1 cellular context compared by ENCODE assay signal in the genomic region with DNA sequence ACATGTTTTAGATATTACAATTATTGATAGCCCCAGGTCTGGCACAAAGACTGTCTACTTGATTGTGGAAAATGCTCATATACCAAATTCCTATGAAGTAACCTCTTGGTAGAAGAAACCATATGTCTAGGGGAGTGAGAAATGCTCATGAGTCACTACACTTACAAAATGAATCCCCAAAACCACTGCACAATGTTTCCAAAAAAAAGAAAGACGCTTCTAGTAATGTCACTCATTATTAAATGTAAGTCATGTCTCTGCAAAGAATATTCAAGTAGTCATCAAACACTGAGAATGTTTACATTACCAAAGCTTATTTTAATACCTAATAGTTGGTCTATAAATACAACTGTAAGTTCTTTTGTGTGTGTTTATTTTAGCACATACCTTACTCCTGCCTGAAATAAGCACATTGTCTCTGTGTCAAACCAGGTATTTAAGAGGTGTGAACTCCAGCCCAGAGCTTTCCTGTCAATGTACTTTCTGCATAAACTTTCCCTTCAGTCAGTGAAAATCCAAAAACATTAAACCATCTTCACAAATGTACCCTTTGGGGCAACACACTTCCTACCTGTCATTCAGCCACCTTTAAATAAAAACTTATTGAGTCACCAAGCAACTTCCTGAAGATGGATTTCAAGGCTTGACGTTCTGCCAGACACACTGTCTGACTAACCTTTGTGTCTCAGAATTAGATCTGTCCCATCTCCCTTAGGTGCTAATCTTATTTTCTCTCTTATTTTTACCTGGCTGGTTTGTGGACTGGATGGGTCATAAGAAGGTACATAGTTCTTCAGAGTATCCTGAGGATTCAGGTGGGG.
TF ChIP-seq lines count a peak whose summit lies in the region.

No MANE protein-coding gene starts in this region.

TF ChIP-seq in SK-N-SH, 30 proteins besides CTCF, POLR2A, EP300 and RAD21 (continued from another document):
- TF ChIP-seq, protein P1, sequence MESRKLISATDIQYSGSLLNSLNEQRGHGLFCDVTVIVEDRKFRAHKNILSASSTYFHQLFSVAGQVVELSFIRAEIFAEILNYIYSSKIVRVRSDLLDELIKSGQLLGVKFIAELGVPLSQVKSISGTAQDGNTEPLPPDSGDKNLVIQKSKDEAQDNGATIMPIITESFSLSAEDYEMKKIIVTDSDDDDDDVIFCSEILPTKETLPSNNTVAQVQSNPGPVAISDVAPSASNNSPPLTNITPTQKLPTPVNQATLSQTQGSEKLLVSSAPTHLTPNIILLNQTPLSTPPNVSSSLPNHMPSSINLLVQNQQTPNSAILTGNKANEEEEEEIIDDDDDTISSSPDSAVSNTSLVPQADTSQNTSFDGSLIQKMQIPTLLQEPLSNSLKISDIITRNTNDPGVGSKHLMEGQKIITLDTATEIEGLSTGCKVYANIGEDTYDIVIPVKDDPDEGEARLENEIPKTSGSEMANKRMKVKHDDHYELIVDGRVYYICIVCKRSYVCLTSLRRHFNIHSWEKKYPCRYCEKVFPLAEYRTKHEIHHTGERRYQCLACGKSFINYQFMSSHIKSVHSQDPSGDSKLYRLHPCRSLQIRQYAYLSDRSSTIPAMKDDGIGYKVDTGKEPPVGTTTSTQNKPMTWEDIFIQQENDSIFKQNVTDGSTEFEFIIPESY (IDR thresholded peaks at IDR 0.05; ENCODE audit: borderline replicate concordance, low read depth), result no peak
- no peak for TF ChIP-seq NRF1 (IDR thresholded peaks at IDR 0.05; ENCODE audit: low read depth, low read length)
